19 cellular contexts compared by ENCODE assay signal in the genomic region with DNA sequence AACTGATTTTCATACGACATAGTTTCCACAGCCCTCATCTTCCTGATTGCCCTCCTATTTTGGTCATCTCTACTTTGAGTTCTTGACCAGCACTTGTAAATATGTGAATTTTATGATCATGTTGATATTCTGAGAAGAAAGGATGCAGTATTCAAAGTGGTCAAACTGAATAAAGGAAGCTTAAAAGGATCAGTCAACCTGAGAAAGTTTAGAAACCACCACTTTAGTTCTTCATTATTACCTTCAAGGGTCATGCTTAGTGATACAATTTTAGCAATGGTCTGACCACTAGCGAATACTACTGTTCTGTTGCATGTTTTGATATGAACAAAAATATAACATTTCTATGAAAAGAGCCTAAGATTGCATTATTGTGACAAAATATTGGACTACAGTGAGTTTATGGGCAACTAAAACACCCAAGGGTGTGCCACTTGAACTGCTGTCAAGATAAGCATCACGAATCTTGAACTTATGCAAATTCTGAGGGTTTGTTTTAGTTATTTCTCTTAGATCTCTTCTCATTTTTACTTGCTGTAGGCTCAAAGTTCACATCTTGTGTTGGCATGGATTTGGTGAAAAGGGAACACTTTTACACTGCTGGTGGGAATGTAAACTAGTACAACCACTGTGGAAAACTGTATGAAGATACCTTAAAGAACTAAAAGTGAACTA.
"Had no signal": no experiment of that assay in that cellular context is flagged by ENCODE, and none has a peak within 500 bp of the region (broad histone marks: within the 10 kb centered on the region; RNA-seq: fewer than 3 reads in every experiment).

No MANE protein-coding gene starts in this region.

- ATAC-seq: activated T-helper 17 cell treated with anti-CD3 and anti-CD28 coated beads, Interleukin-2, amount 50 U/mL, for 72 hours; heart left ventricle; left lobe of liver; natural killer cell treated with Interleukin-12 subunit alpha and Interleukin-12 subunit beta and Interleukin-15 and Interleukin-18, amount 100 ng/mL, for 72 hours; stimulated activated naive B cell treated with anti-CD40 and anti-IgM and Interleukin-4, amounts not matched to agents 10 μg/mL and 1 μg/mL and 100 μg/mL, for 72 hours had no signal

- FAIRE-seq: endothelial cell of umbilical vein, frontal cortex had no signal

- DNase-seq: activated CD4-positive, alpha-beta T cell treated with anti-CD3 and anti-CD28 coated beads, Interleukin-2, amount 10 ng/mL, durations not matched to agents 7 days and 5 days; activated CD4-positive, CD25-positive, alpha-beta regulatory T cell; activated CD8-positive, alpha-beta memory T cell treated with anti-CD3 and anti-CD28 coated beads for 24 hours; activated naive CD4-positive, alpha-beta T cell treated with anti-CD3 and anti-CD28 coated beads for 36 hours; activated T-cell treated with anti-CD3 and anti-CD28 coated beads for 4 hours; adrenal gland; central memory CD4-positive, alpha-beta T cell; effector CD4-positive, alpha-beta T cell; heart left ventricle; nucleus accumbens; sigmoid colon; stimulated activated CD4-positive, alpha-beta T cell treated with anti-CD3 and anti-CD28 coated beads, Interleukin-2, amount 100 ng/mL, for 24 hours; stimulated activated naive B cell treated with anti-CD40 and anti-IgM and Interleukin-4, amounts not matched to agents 10 μg/mL and 1 μg/mL and 100 μg/mL, for 72 hours; substantia nigra had no signal
